ENCODE assay signal across 20 cellular contexts in genomic region chr3:38984110-38984509, GRCh38.
"Had no signal": no experiment of that assay in that cellular context is flagged by ENCODE, and none has a peak within 500 bp of the region (broad histone marks: within the 10 kb centered on the region; RNA-seq: fewer than 3 reads in every experiment).

No MANE protein-coding gene starts in this region.

- DNase-seq: activated CD4-positive, alpha-beta memory T cell treated with anti-CD3 and anti-CD28 coated beads for 36 hours; activated CD4-positive, alpha-beta T cell treated with anti-CD3 and anti-CD28 coated beads for 36 hours; activated CD8-positive, alpha-beta memory T cell treated with anti-CD3 and anti-CD28 coated beads, Interleukin-2, amount 10 ng/mL, durations not matched to agents 7 days and 5 days; activated naive CD4-positive, alpha-beta T cell treated with anti-CD3 and anti-CD28 coated beads, Interleukin-2, amount 10 ng/mL, durations not matched to agents 7 days and 5 days; activated T-cell treated with anti-CD3 and anti-CD28 coated beads, Interleukin-2, amount 50 U/mL, for 1 hour; cortex of kidney; effector CD4-positive, alpha-beta T cell; gastrocnemius medialis; heart right ventricle; nephron progenitor cell; occipital lobe; right cardiac atrium; stimulated activated CD4-positive, alpha-beta T cell treated with anti-CD3 and anti-CD28 coated beads, Interleukin-4, amount 100 ng/mL, for 4 hours; stimulated activated CD8-positive, alpha-beta memory T cell treated with anti-CD3 and anti-CD28 coated beads, Interleukin-4, amount 100 ng/mL, for 48 hours; stimulated activated naive CD4-positive, alpha-beta T cell treated with Interleukin-2 at 50 U/mL for 16 hours; substantia nigra; transverse colon had no signal

- H3K36me3 ChIP-seq: gastrocnemius medialis, heart right ventricle, prostate gland, transverse colon, vagina had no signal

- H3K9me3 ChIP-seq: gastrocnemius medialis, heart right ventricle, prostate gland, transverse colon, vagina had no signal

- ATAC-seq: activated CD4-positive, alpha-beta T cell treated with anti-CD3 and anti-CD28 coated beads for 36 hours; activated CD8-positive, alpha-beta memory T cell treated with anti-CD3 and anti-CD28 coated beads, Interleukin-2, amount 10 ng/mL, durations not matched to agents 7 days and 5 days; gastrocnemius medialis; heart right ventricle; right cardiac atrium had no signal

- H3K4me3 ChIP-seq: gastrocnemius medialis, heart right ventricle, prostate gland, skin epidermis, transverse colon, vagina had no signal

- H3K27me3 ChIP-seq: gastrocnemius medialis, transverse colon, vagina had no signal

- H3K4me1 ChIP-seq: gastrocnemius medialis, heart right ventricle, prostate gland, transverse colon, vagina had no signal

- H3K27ac ChIP-seq: gastrocnemius medialis, heart right ventricle, prostate gland, skin epidermis, transverse colon, vagina had no signal
